ENCODE assay signal across 12 cellular contexts in genomic region chr2:109381327-109381820, GRCh38.
"Had no signal": no experiment of that assay in that cellular context is flagged by ENCODE, and none has a peak within 500 bp of the region (broad histone marks: within the 10 kb centered on the region; RNA-seq: fewer than 3 reads in every experiment).

No MANE protein-coding gene starts in this region.

- H3K4me1 Mint-ChIP-seq: activated naive CD8-positive, alpha-beta T cell treated with anti-CD3 and anti-CD28 coated beads for 36 hours; memory B cell had no signal

- H3K36me3 Mint-ChIP-seq: activated naive CD8-positive, alpha-beta T cell treated with anti-CD3 and anti-CD28 coated beads for 36 hours; memory B cell; natural killer cell treated with Interleukin-12 subunit alpha and Interleukin-12 subunit beta and Interleukin-15 and Interleukin-18, amount 100 ng/mL, for 72 hours had no signal

- DNase-seq: activated CD8-positive, alpha-beta T cell treated with anti-CD3 and anti-CD28 coated beads for 36 hours; activated gamma-delta T cell; activated naive CD8-positive, alpha-beta T cell treated with anti-CD3 and anti-CD28 coated beads for 36 hours; activated T-cell treated with anti-CD3 and anti-CD28 coated beads for 4 hours; SW 1271 had no signal

- H3K27me3 ChIP-seq: esophagus muscularis mucosa, left lung, SJSA1, tibial nerve had no signal

- H3K27ac Mint-ChIP-seq: activated CD8-positive, alpha-beta T cell treated with anti-CD3 and anti-CD28 coated beads for 36 hours; activated naive CD8-positive, alpha-beta T cell treated with anti-CD3 and anti-CD28 coated beads for 36 hours; memory B cell; natural killer cell treated with Interleukin-12 subunit alpha and Interleukin-12 subunit beta and Interleukin-15 and Interleukin-18, amount 100 ng/mL, for 72 hours; T-helper 2 cell treated with Interferon-gamma antibody and Interleukin-4, amounts not matched to agents 5 μg/mL and 100 μg/mL, for 36 hours had no signal

- H3K4me3 ChIP-seq: esophagus muscularis mucosa, left lung, SJSA1, tibial nerve had no signal

- H3K4me3 Mint-ChIP-seq: activated CD8-positive, alpha-beta T cell treated with anti-CD3 and anti-CD28 coated beads for 36 hours; activated naive CD8-positive, alpha-beta T cell treated with anti-CD3 and anti-CD28 coated beads for 36 hours; memory B cell; natural killer cell treated with Interleukin-12 subunit alpha and Interleukin-12 subunit beta and Interleukin-15 and Interleukin-18, amount 100 ng/mL, for 72 hours; T-helper 2 cell treated with Interferon-gamma antibody and Interleukin-4, amounts not matched to agents 5 μg/mL and 100 μg/mL, for 36 hours had no signal

- H3K27me3 Mint-ChIP-seq: activated CD8-positive, alpha-beta T cell treated with anti-CD3 and anti-CD28 coated beads for 36 hours; activated naive CD8-positive, alpha-beta T cell treated with anti-CD3 and anti-CD28 coated beads for 36 hours had no signal

- H3K27ac ChIP-seq: esophagus muscularis mucosa, left lung, SJSA1, tibial nerve had no signal

- H3K9me3 Mint-ChIP-seq: activated CD8-positive, alpha-beta T cell treated with anti-CD3 and anti-CD28 coated beads for 36 hours; activated naive CD8-positive, alpha-beta T cell treated with anti-CD3 and anti-CD28 coated beads for 36 hours; memory B cell; natural killer cell treated with Interleukin-12 subunit alpha and Interleukin-12 subunit beta and Interleukin-15 and Interleukin-18, amount 100 ng/mL, for 72 hours; T-helper 2 cell treated with Interferon-gamma antibody and Interleukin-4, amounts not matched to agents 5 μg/mL and 100 μg/mL, for 36 hours had no signal

- ATAC-seq: activated CD8-positive, alpha-beta T cell treated with anti-CD3 and anti-CD28 coated beads for 36 hours; left lung; natural killer cell treated with Interleukin-12 subunit alpha and Interleukin-12 subunit beta and Interleukin-15 and Interleukin-18, amount 100 ng/mL, for 72 hours had no signal

- H3K36me3 ChIP-seq: esophagus muscularis mucosa, left lung, SJSA1, tibial nerve had no signal

- H3K9me3 ChIP-seq: esophagus muscularis mucosa, left lung, SJSA1, tibial nerve had no signal
